31 cellular contexts compared by ENCODE assay signal in the genomic region with DNA sequence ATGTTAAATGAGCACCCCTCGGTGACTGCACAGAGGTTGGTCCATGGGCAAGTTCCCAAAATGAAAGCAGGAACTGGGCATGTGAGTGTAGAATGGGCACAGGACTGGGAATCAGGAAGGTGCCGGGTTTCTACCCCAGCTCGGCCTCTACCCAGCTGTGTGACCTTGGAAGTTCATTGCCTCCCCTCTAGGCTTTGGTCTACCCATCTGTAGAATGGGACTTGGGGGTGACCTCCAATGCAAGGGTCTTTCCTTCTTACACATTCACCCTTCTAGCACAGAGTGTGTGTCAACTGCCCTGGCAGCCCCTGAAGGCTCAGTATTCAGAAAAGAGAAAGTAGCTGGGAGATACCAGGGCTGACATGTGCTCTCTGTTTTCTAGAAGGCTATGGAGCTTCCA.
"Had no signal": no experiment of that assay in that cellular context is flagged by ENCODE, and none has a peak within 500 bp of the region (broad histone marks: within the 10 kb centered on the region; RNA-seq: fewer than 3 reads in every experiment).

No MANE protein-coding gene starts in this region.

- H3K4me1 ChIP-seq: neural progenitor cell, parathyroid adenoma, psoas muscle, spleen, suprapubic skin, testis, tibial artery, transverse colon, upper lobe of right lung, uterus had no signal

- H3K36me3 ChIP-seq: neural progenitor cell, ovary, spleen, suprapubic skin, tibial artery, transverse colon, upper lobe of right lung, uterus had no signal

- H3K27me3 Mint-ChIP-seq: progenitor cell of endocrine pancreas; stimulated activated memory B cell treated with anti-CD40 and anti-IgM and Interleukin-4, amounts not matched to agents 10 μg/mL and 1 μg/mL and 100 μg/mL, for 72 hours; stimulated activated naive CD8-positive, alpha-beta T cell treated with anti-CD3 and anti-CD28 coated beads, Interleukin-15, amount 100 ng/mL, for 72 hours; type B pancreatic cell had no signal

- H3K36me3 Mint-ChIP-seq: natural killer cell, type B pancreatic cell had no signal

- H2AFZ ChIP-seq: neural progenitor cell, parathyroid adenoma had no signal

- ATAC-seq: natural killer cell; psoas muscle; right cardiac atrium; sciatic nerve; stimulated activated memory B cell treated with anti-CD40 and anti-IgM and Interleukin-4, amounts not matched to agents 10 μg/mL and 1 μg/mL and 100 μg/mL, for 72 hours; stimulated activated naive CD8-positive, alpha-beta T cell treated with anti-CD3 and anti-CD28 coated beads, Interleukin-15, amount 100 ng/mL, for 72 hours; stimulated activated naive CD8-positive, alpha-beta T cell treated with anti-CD3 and anti-CD28 coated beads, Interleukin-15, Interleukin-2, amounts not matched to agents 100 U/mL and 50 U/mL, for 24 hours; upper lobe of right lung had no signal

- H3K27me3 ChIP-seq: neural progenitor cell, ovary, spleen, suprapubic skin, testis, tibial artery, transverse colon, upper lobe of right lung, uterus had no signal

- H3K4me3 Mint-ChIP-seq: natural killer cell; nephron; neural progenitor cell; stimulated activated memory B cell treated with anti-CD40 and anti-IgM and Interleukin-4, amounts not matched to agents 10 μg/mL and 1 μg/mL and 100 μg/mL, for 72 hours; stimulated activated naive CD8-positive, alpha-beta T cell treated with anti-CD3 and anti-CD28 coated beads, Interleukin-15, amount 100 ng/mL, for 72 hours; type B pancreatic cell had no signal

- H3K4me3 ChIP-seq: neural progenitor cell, ovary, psoas muscle, skin epidermis, smooth muscle cell, spleen, suprapubic skin, testis, tibial artery, transverse colon, upper lobe of right lung, uterus had no signal

- H3K9ac ChIP-seq: neural progenitor cell, parathyroid adenoma had no signal

- H3K9me3 ChIP-seq: ovary, psoas muscle, spleen, suprapubic skin, testis, tibial artery, transverse colon, upper lobe of right lung, uterus had no signal

- H3K9me3 Mint-ChIP-seq: natural killer cell; stimulated activated naive CD8-positive, alpha-beta T cell treated with anti-CD3 and anti-CD28 coated beads, Interleukin-15, amount 100 ng/mL, for 72 hours had no signal

- H3K4me1 Mint-ChIP-seq: natural killer cell; stimulated activated memory B cell treated with anti-CD40 and anti-IgM and Interleukin-4, amounts not matched to agents 10 μg/mL and 1 μg/mL and 100 μg/mL, for 72 hours; stimulated activated naive CD8-positive, alpha-beta T cell treated with anti-CD3 and anti-CD28 coated beads, Interleukin-15, amount 100 ng/mL, for 72 hours had no signal

- H3K27ac Mint-ChIP-seq: natural killer cell; nephron; progenitor cell of endocrine pancreas; stimulated activated memory B cell treated with anti-CD40 and anti-IgM and Interleukin-4, amounts not matched to agents 10 μg/mL and 1 μg/mL and 100 μg/mL, for 72 hours; stimulated activated naive CD8-positive, alpha-beta T cell treated with anti-CD3 and anti-CD28 coated beads, Interleukin-15, amount 100 ng/mL, for 72 hours; type B pancreatic cell had no signal

- H3K27ac ChIP-seq: neural progenitor cell, ovary, parathyroid adenoma, psoas muscle, skin epidermis, spleen, suprapubic skin, testis, tibial artery, transverse colon, upper lobe of right lung, uterus had no signal

- DNase-seq: natural killer cell; occipital lobe; ovary; posterior cingulate gyrus; psoas muscle; right cardiac atrium; spleen; stimulated activated CD4-positive, alpha-beta T cell treated with anti-CD3 and anti-CD28 coated beads, Interleukin-12 subunit alpha, Interleukin-12 subunit beta, amount 100 ng/mL, for 4 hours; stimulated activated CD4-positive, alpha-beta T cell treated with anti-CD3 and anti-CD28 coated beads, Interleukin-1b, Interleukin-23, amount 100 ng/mL, for 48 hours; stimulated activated CD4-positive, alpha-beta T cell treated with anti-CD3 and anti-CD28 coated beads, Interleukin-4, amount 100 ng/mL, for 1 hour; stimulated activated CD4-positive, alpha-beta T cell treated with anti-CD3 and anti-CD28 coated beads, Interleukin-4, amount 100 ng/mL, for 4 hours; stimulated activated CD8-positive, alpha-beta memory T cell treated with anti-CD3 and anti-CD28 coated beads, Interleukin-4, amount 100 ng/mL, for 48 hours; stimulated activated naive CD4-positive, alpha-beta T cell; stimulated activated naive CD8-positive, alpha-beta T cell treated with anti-CD3 and anti-CD28 coated beads, Interleukin-15, amount 100 ng/mL, for 72 hours; stimulated activated naive CD8-positive, alpha-beta T cell treated with anti-CD3 and anti-CD28 coated beads, Interleukin-15, Interleukin-2, amounts not matched to agents 100 U/mL and 50 U/mL, for 24 hours; substantia nigra; testis; tibial artery; transverse colon; upper lobe of right lung; uterus had no signal

- H3K79me2 ChIP-seq: parathyroid adenoma had no signal

- H3K4me2 ChIP-seq: neural progenitor cell, smooth muscle cell had no signal
